ENCODE assay signal across 8 cellular contexts in the genomic region with DNA sequence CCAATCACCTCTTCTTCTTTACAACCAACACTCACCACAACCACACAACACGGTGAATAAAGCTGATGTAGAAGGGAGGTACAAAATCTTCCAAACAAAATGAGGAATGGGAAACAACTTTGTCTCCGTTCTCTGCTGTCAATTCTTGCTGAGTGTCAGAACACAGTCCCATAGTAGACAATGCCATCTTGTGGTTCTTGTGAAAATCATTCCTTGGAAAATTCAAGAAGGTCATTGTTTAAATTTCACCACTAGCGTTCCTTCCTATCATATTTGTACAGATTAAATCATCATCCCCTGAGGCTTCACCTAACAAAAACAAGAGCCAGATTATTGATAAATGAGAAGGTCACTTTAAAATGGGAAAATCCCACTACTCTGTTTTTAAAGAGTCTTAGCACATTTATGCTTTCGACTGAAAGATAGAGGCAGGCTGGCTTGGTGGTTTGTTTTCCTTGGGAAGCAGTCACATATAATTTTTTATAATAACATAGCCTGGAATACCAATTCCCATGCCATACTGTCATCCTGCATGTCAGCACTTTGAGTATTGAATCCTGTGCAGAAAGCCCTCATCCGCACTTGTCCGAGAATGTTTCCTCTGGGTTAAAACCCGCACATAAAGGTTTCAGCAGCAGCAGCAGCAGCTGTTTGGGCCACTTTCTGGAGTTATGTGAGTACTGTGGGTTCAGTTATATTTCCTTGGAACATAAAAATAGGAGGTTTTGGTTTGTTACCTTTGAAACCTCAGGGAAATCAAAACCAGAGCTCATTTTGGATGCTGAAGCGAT.
DNase-seq lines count a peak whose midpoint lies in the region; TF ChIP-seq lines count a peak whose summit lies in the region.

No MANE protein-coding gene starts in this region.

- intact Hi-C loops in spleen (cut with DNase I; ENCODE audit: low total_unique reads) = no loop called here

- TF ChIP-seq CTCF in cardiac fibroblast (IDR thresholded peaks at IDR 0.05; ENCODE audit: low read depth, low read length) (no peak), neural crest cell (conservative IDR thresholded peaks at IDR 0.05) (peak; percentile 63), spleen (IDR thresholded peaks at IDR 0.05 in 8 of 11, conservative IDR thresholded peaks at IDR 0.05 in 3 of 11) (no peak)

- 61 to 68% (median 64%) methylated on average over 8 of the region's 8 CpGs for WGBS in spleen, 5 donors

- DNase-seq in DMS53 (lab: John Stamatoyannopoulos, UW) = peak; percentile 31
- no peak for DNase-seq in DMS53 treated with DMSO at 0.1 percent for 48 hours (lab: John Stamatoyannopoulos, UW; ENCODE audit: unreplicated experiment)
- peak; percentile 43 for DNase-seq in NCI-H128 (lab: John Stamatoyannopoulos, UW; ENCODE audit: unreplicated experiment)
- DNase-seq in cardiac fibroblast (ENCODE audit: low read depth in 2 of 2) = peak; percentile 1 to 6
- DNase-seq in neural crest cell (ENCODE audit: low read depth, low spot score) = no peak
- DNase-seq in activated CD8-positive, alpha-beta memory T cell treated with anti-CD3 and anti-CD28 coated beads, Interleukin-2, amount 50 U/mL, for 48 hours = no peak
- DNase-seq in activated CD4-positive, alpha-beta T cell treated with anti-CD3 and anti-CD28 coated beads for 1 hour = no peak
- no peak for DNase-seq in spleen

- H3K9me3 Mint-ChIP-seq in neural crest cell = peaks cover 16% of the 10 kb centered on the region

- no peak overlapping the region for H3K27ac Mint-ChIP-seq in neural crest cell (ENCODE audit: unreplicated experiment)

- H3K27ac ChIP-seq in spleen = no peak overlapping the region

- no peaks in the 10 kb centered on the region for H3K36me3 ChIP-seq in spleen

- no peaks in the 10 kb centered on the region for H3K4me1 Mint-ChIP-seq in neural crest cell

- TF ChIP-seq POLR2A in spleen (IDR thresholded peaks at IDR 0.05) = no peak

- peaks cover 0 to 10% (median 2%) of the 10 kb centered on the region in 8 donors for H3K9me3 ChIP-seq in spleen

- H3K27me3 Mint-ChIP-seq in neural crest cell (ENCODE audit: low read depth) = peaks cover 21% of the 10 kb centered on the region

- no peak overlapping the region for H3K4me3 Mint-ChIP-seq in neural crest cell

- no peaks in the 10 kb centered on the region for H3K4me1 ChIP-seq in spleen

- H3K27me3 ChIP-seq in spleen (replicated peaks in 1 of 7) = peaks cover 0 to 4% (median 0%) of the 10 kb centered on the region in 7 donors

- H3K4me3 ChIP-seq in cardiac fibroblast (replicated peaks in 1 of 2; ENCODE audit: low read depth in 2 of 2, low read length in 2 of 2) (no peak overlapping the region), spleen (no peak overlapping the region)

- H3K36me3 Mint-ChIP-seq in neural crest cell (ENCODE audit: low read depth) = peaks cover 5% of the 10 kb centered on the region

Comparison
In these comparisons a context has a peak if more than half of its experiments do, and no peak if none do; other contexts are left out.
1. DNase-seq: peak in DMS53 (single experiment), NCI-H128 (single experiment) and cardiac fibroblast (2 of 2); none in DMS53 treated with DMSO at 0.1 percent for 48 hours (single experiment), neural crest cell (single experiment), activated CD8-positive, alpha-beta memory T cell treated with anti-CD3 and anti-CD28 coated beads, Interleukin-2, amount 50 U/mL, for 48 hours (single experiment), activated CD4-positive, alpha-beta T cell treated with anti-CD3 and anti-CD28 coated beads for 1 hour (single experiment) and spleen (single experiment).